ENCODE assay signal across 28 cellular contexts in the genomic region with DNA sequence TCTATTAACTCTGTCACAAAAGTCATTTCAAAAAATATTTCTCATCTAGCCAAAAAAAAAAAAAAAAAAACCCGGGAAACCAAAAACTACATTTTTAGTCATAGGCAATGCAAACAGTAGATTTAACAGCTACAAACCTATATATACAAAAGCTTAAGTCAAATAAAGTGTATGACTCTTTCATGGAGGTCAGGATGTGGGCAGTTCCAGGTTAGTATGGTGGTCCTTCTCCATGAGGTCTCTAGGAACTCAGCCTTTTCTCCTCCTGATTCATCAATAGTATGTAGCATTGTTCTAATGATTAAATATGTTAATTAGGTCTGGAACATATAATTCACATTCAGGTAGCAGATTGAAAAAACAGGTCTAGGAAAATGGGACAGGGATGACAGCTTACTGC.
"Had no signal": no experiment of that assay in that cellular context is flagged by ENCODE, and none has a peak within 500 bp of the region (broad histone marks: within the 10 kb centered on the region; RNA-seq: fewer than 3 reads in every experiment).

No MANE protein-coding gene starts in this region.

- H3K27me3 ChIP-seq: colonic mucosa, dorsolateral prefrontal cortex, esophagus muscularis mucosa, esophagus squamous epithelium, foreskin keratinocyte, gastrocnemius medialis, gastroesophageal sphincter, heart left ventricle, heart right ventricle had no signal

- H3K9me3 ChIP-seq: colonic mucosa, esophagus muscularis mucosa, esophagus squamous epithelium, gastrocnemius medialis, gastroesophageal sphincter, heart left ventricle, heart right ventricle had no signal

- DNase-seq: colonic mucosa; cortex of kidney; dermis blood vessel endothelial cell; dorsolateral prefrontal cortex; effector CD4-positive, alpha-beta T cell; effector CD8-positive, alpha-beta T cell; effector memory CD4-positive, alpha-beta T cell; effector memory CD8-positive, alpha-beta T cell; endodermal cell; erythroblast; esophagus squamous epithelium; foreskin fibroblast; foreskin keratinocyte; foreskin melanocyte; gastrocnemius medialis; glutamatergic neuron; head of caudate nucleus; heart left ventricle; heart right ventricle had no signal

- H3K36me3 ChIP-seq: colonic mucosa, esophagus muscularis mucosa, esophagus squamous epithelium, gastrocnemius medialis, gastroesophageal sphincter, heart left ventricle, heart right ventricle had no signal

- H3K4me3 ChIP-seq: colonic mucosa, coronary artery, dorsolateral prefrontal cortex, esophagus muscularis mucosa, esophagus squamous epithelium, gastrocnemius medialis, gastroesophageal sphincter, heart left ventricle, heart right ventricle had no signal

- FAIRE-seq: colon, endometrium, endothelial cell of umbilical vein, frontal cortex had no signal

- H3K27ac ChIP-seq: colonic mucosa, coronary artery, dorsolateral prefrontal cortex, epithelial cell of prostate, esophagus muscularis mucosa, esophagus squamous epithelium, foreskin keratinocyte, gastrocnemius medialis, gastroesophageal sphincter, heart left ventricle, heart right ventricle had no signal

- H3K4me1 ChIP-seq: colonic mucosa, esophagus muscularis mucosa, esophagus squamous epithelium, foreskin keratinocyte, gastrocnemius medialis, gastroesophageal sphincter, heart left ventricle, heart right ventricle had no signal

- ATAC-seq: effector memory CD8-positive, alpha-beta T cell; esophagus mucosa; foreskin keratinocyte; gastrocnemius medialis; gastroesophageal sphincter; heart left ventricle; heart right ventricle had no signal
